In genomic region chr14:61562321-61563161, GRCh38 we compare ENCODE assay signal across 9 cellular contexts.
A peak's percentile ranks its signal among the peaks of the same experiment; 100 is the strongest.
DNase-seq lines count a peak whose midpoint lies in the region; ATAC-seq, FAIRE-seq and TF ChIP-seq lines count a peak whose summit lies in the region.
"Had no signal": no experiment of that assay in that cellular context is flagged by ENCODE, and none has a peak within 500 bp of the region (broad histone marks: within the 10 kb centered on the region; RNA-seq: fewer than 3 reads in every experiment).

No MANE protein-coding gene starts in this region.

- peak overlapping the region; percentile 75 for H3K9ac ChIP-seq in endothelial cell of umbilical vein (replicated peaks; ENCODE audit: extremely low read depth, insufficient read depth, low read length)
- no peak overlapping the region for H3K9ac ChIP-seq in MM.1S (ENCODE audit: low read length)

- CTCF ChIA-PET in T-cell (lab: Charles Lee) = interaction anchor here in 1 of 2 donors (0.6 kb wide), 1 partner anchor 43 kb away, joined by 3 read pairs; no protein-coding TSS in a partner anchor
- CTCF ChIA-PET in endothelial cell of umbilical vein (lab: Charles Lee) = interaction anchor here (0.8 to 3.4 kb wide), 20 partner anchors 8 to 275 kb away, joined by 3 to 36 read pairs (median 4); no protein-coding TSS in a partner anchor

- 92 to 98% (median 97%) methylated on average over 7 of the region's 7 CpGs for WGBS in psoas muscle, 3 donors

- H2AFZ ChIP-seq in endothelial cell of umbilical vein (ENCODE audit: low read depth, low read length) (no peak overlapping the region), MM.1S (ENCODE audit: low read length) (no peak overlapping the region)

- H3K9me3 ChIP-seq in endothelial cell of umbilical vein (replicated peaks; ENCODE audit: control insufficient read depth, insufficient read depth, low read length) (no peaks in the 10 kb centered on the region), psoas muscle (no peaks in the 10 kb centered on the region), MM.1S (replicated peaks; ENCODE audit: insufficient read depth, low read length) (no peaks in the 10 kb centered on the region)

- H3K4me3 ChIP-seq in endothelial cell of umbilical vein (replicated peaks in 1 of 3; ENCODE audit: insufficient read depth in 1 of 3, low read depth in 1 of 3, low read length in 3 of 3) = no peak overlapping the region
- no peak overlapping the region for H3K4me3 ChIP-seq in psoas muscle
- no peak overlapping the region for H3K4me3 ChIP-seq in MM.1S (ENCODE audit: low read length)

- no peaks in the 10 kb centered on the region for H3K9me3 Mint-ChIP-seq in T-cell

- POLR2A ChIA-PET in T-cell (lab: Charles Lee) = interaction anchor here in 1 of 2 donors (0.6 kb wide), 2 partner anchors 195 to 241 kb away, joined by 3 read pairs; partner anchors contain the start of gene PRKCH
- POLR2A ChIA-PET in endothelial cell of umbilical vein (lab: Charles Lee) = interaction anchor here (0.6 to 1.2 kb wide), 7 partner anchors 9 to 135 kb away, joined by 3 to 9 read pairs (median 3); partner anchors contain the start of gene HIF1A

- peak overlapping the region in 1 of 2 donors; percentile 52 for H3K27ac Mint-ChIP-seq in T-cell

- no peak for TF ChIP-seq CTCF in endothelial cell of umbilical vein (IDR thresholded peaks at IDR 0.05; ENCODE audit: extremely low read depth in 1 of 2, insufficient read depth in 1 of 2, low read depth in 1 of 2, low read length in 2 of 2)
- no peak for TF ChIP-seq CTCF in psoas muscle (IDR thresholded peaks at IDR 0.05)
- TF ChIP-seq CTCF in MM.1S (IDR thresholded peaks at IDR 0.05; ENCODE audit: low read length) = no peak

- DNase-seq in activated CD4-positive, CD25-positive, alpha-beta regulatory T cell (lab: John Stamatoyannopoulos, UW) = no peak
- peak in 1 of 34 experiments; percentile 25 for DNase-seq in T-cell
- DNase-seq in endothelial cell of umbilical vein (ENCODE audit: low read depth, low spot score) = peak; percentile 89
- no peak for DNase-seq in psoas muscle
- no peak for DNase-seq in MM.1S
- no peak for DNase-seq in GM19239 (ENCODE audit: insufficient read length, low spot score)
- no peak for DNase-seq in SKM-1 (lab: John Stamatoyannopoulos, UW; ENCODE audit: unreplicated experiment)
- DNase-seq: DND-41 had no signal

- H3K79me2 ChIP-seq in endothelial cell of umbilical vein (ENCODE audit: control insufficient read depth, insufficient read depth, low read length) (no peaks in the 10 kb centered on the region), MM.1S (ENCODE audit: low read length) (no peaks in the 10 kb centered on the region)

- H3K4me2 ChIP-seq in endothelial cell of umbilical vein (ENCODE audit: insufficient read depth, low read length) (peak overlapping the region; percentile 52), MM.1S (ENCODE audit: low read depth, low read length) (no peak overlapping the region)

- H4K20me1 ChIP-seq in endothelial cell of umbilical vein (replicated peaks; ENCODE audit: control insufficient read depth, extremely low read depth, insufficient read depth, low read length) (no peaks in the 10 kb centered on the region), MM.1S (ENCODE audit: insufficient read depth, low read length) (no peaks in the 10 kb centered on the region)

- H3K36me3 Mint-ChIP-seq in T-cell = no peaks in the 10 kb centered on the region

- no peaks in the 10 kb centered on the region for H3K27me3 Mint-ChIP-seq in T-cell

- TSS peak; percentile 49 for BruUV-seq in endothelial cell of umbilical vein (replicated peaks; lab: Mats Ljungman, UMichigan)

- peak overlapping the region; percentile 99 for H3K27ac ChIP-seq in endothelial cell of umbilical vein (ENCODE audit: insufficient read depth, low read depth, low read length)
- peak overlapping the region; percentile 83 for H3K27ac ChIP-seq in psoas muscle
- no peak overlapping the region for H3K27ac ChIP-seq in MM.1S (ENCODE audit: low read length)

- intact Hi-C loops in endothelial cell of umbilical vein (cut with micrococcal nuclease) = loop anchor here (1.0 to 5.0 kb wide), 10 partner anchors 24 to 275 kb away; partner anchors contain the start of gene HIF1A
- intact Hi-C loops in psoas muscle (cut with DNase I) = loop anchor here in 1 of 2 donors (5.0 kb wide), 1 partner anchor 85 kb away; no protein-coding TSS in a partner anchor

- H3K27me3 ChIP-seq in endothelial cell of umbilical vein (ENCODE audit: control insufficient read depth in 2 of 2, insufficient read depth in 2 of 2, low read length in 2 of 2) (no peaks in the 10 kb centered on the region), psoas muscle (ENCODE audit: insufficient read depth in 3 of 3, low read length in 2 of 3) (no peaks in the 10 kb centered on the region), MM.1S (replicated peaks; ENCODE audit: insufficient read depth, low read length) (no peaks in the 10 kb centered on the region)

- dilution Hi-C loops in endothelial cell of umbilical vein (cut with MboI; ENCODE audit: extremely low pct_ligation_motif_present, low sequenced_read_pairs) = no loop called here

- no peaks in the 10 kb centered on the region for H3K9me2 ChIP-seq in MM.1S (replicated peaks; ENCODE audit: insufficient read depth, low read length)

- H3F3A ChIP-seq in MM.1S (ENCODE audit: insufficient read depth, low read length) = no peaks in the 10 kb centered on the region

- peak; percentile 98 to 99 for ATAC-seq in activated CD4-positive, CD25-positive, alpha-beta regulatory T cell treated with anti-CD3 and anti-CD28 coated beads, Interleukin-2, amount 50 U/mL, for 24 hours
- ATAC-seq in T-cell (replicated peaks in 1 of 4) = peak; percentile 45 to 81 (median 67)
- peak; percentile 77 to 79 (median 78) for ATAC-seq in psoas muscle

- no peak for TF ChIP-seq POLR2A in endothelial cell of umbilical vein (IDR thresholded peaks at IDR 0.05; ENCODE audit: low read depth, low read length)

- FAIRE-seq in endothelial cell of umbilical vein (lab: Jason Lieb, UNC) (peak; percentile 98), GM19239 (lab: Jason Lieb, UNC) (no peak)

- peaks cover 58% of the 10 kb centered on the region for H3K4me1 ChIP-seq in endothelial cell of umbilical vein (ENCODE audit: control insufficient read depth, extremely low read depth, insufficient read depth, low read length)
- peaks cover 28% of the 10 kb centered on the region for H3K4me1 ChIP-seq in psoas muscle
- no peaks in the 10 kb centered on the region for H3K4me1 ChIP-seq in MM.1S (ENCODE audit: low read length)

- no peak overlapping the region for H3K4me3 Mint-ChIP-seq in T-cell

- H3K9me1 ChIP-seq in endothelial cell of umbilical vein (replicated peaks; ENCODE audit: control insufficient read depth, extremely low read depth, insufficient read depth, low read length) = no peaks in the 10 kb centered on the region

- no peaks in the 10 kb centered on the region for H3K36me3 ChIP-seq in endothelial cell of umbilical vein (ENCODE audit: control insufficient read depth in 2 of 2, extremely low read depth in 1 of 2, insufficient read depth in 2 of 2, low read length in 2 of 2)
- no peaks in the 10 kb centered on the region for H3K36me3 ChIP-seq in psoas muscle (ENCODE audit: insufficient read depth in 1 of 2, low read depth in 1 of 2)
- H3K36me3 ChIP-seq in MM.1S (replicated peaks; ENCODE audit: insufficient read depth, low read length) = no peaks in the 10 kb centered on the region

- peaks cover 6 to 28% (median 27%) of the 10 kb centered on the region in 3 donors for H3K4me1 Mint-ChIP-seq in T-cell

TF ChIP-seq in endothelial cell of umbilical vein, 7 proteins besides CTCF, POLR2A, EP300 and RAD21:
- TF ChIP-seq MYC (IDR thresholded peaks at IDR 0.05; ENCODE audit: low read depth, low read length) (no peak), JUN (IDR thresholded peaks at IDR 0.05; ENCODE audit: borderline replicate concordance, insufficient read depth, insufficient read length, low read depth) (peak; percentile 82), EZH2 (IDR thresholded peaks at IDR 0.05; ENCODE audit: borderline replicate concordance, low read depth, low read length, severe bottlenecking) (no peak), POLR2AphosphoS5 (IDR thresholded peaks at IDR 0.05; ENCODE audit: insufficient read depth, low read depth, low read length) (peak; percentile 78), FOS (IDR thresholded peaks at IDR 0.05; ENCODE audit: borderline replicate concordance, insufficient read depth, low read length) (peak; percentile 97), MAX (IDR thresholded peaks at IDR 0.05; ENCODE audit: insufficient read depth, insufficient read length) (no peak), GATA2 (IDR thresholded peaks at IDR 0.05; ENCODE audit: insufficient read depth, insufficient read length, low read depth, low read length) (peak; percentile 67)
